In genomic region chr19:6108721-6109633, GRCh38 we compare ENCODE assay signal across 8 cellular contexts. TPM values are rescaled to one million over a fixed set of nuclear protein-coding genes. Genes with fewer than 3 reads are reported as not detected.
DNase-seq lines count a peak whose midpoint lies in the region; ATAC-seq and TF ChIP-seq lines count a peak whose summit lies in the region.

No MANE protein-coding gene starts in this region.

- peaks cover 5 to 8% of the 10 kb centered on the region in 2 donors for H3K4me1 ChIP-seq in duodenal mucosa (ENCODE audit: control insufficient read depth in 1 of 2, insufficient read depth in 2 of 2, low read length in 2 of 2)
- peaks cover 29% of the 10 kb centered on the region for H3K4me1 ChIP-seq in lower lobe of right lung

- H3K4me3 ChIP-seq in duodenal mucosa (ENCODE audit: low read depth in 1 of 2, low read length in 2 of 2) (peak overlapping the region; percentile 76), lower lobe of right lung (peak overlapping the region; percentile 62)

- TF ChIP-seq CTCF in CD14-positive monocyte (IDR thresholded peaks at IDR 0.05) (no peak), lower lobe of right lung (IDR thresholded peaks at IDR 0.05) (no peak)

- peaks cover 17 to 26% of the 10 kb centered on the region in 2 donors for H3K36me3 Mint-ChIP-seq in CD14-positive monocyte
- no peaks in the 10 kb centered on the region for H3K36me3 Mint-ChIP-seq in activated CD4-positive, alpha-beta T cell treated with anti-CD3 and anti-CD28 coated beads, Interleukin-2, amount 10 ng/mL, durations not matched to agents 24 days and 14 days (ENCODE audit: low read depth)

- peak overlapping the region; percentile 64 to 96 (median 93) for H3K27ac Mint-ChIP-seq in CD14-positive monocyte
- H3K27ac Mint-ChIP-seq in activated CD4-positive, alpha-beta T cell treated with anti-CD3 and anti-CD28 coated beads, Interleukin-2, amount 10 ng/mL, durations not matched to agents 24 days and 14 days = peak overlapping the region; percentile 78

- no peak for DNase-seq in CD14-positive monocyte (ENCODE audit: low spot score)
- DNase-seq in M059J (ENCODE audit: low read depth) = peak; percentile 65
- peak; percentile 87 for DNase-seq in activated CD4-positive, alpha-beta T cell treated with anti-CD3 and anti-CD28 coated beads, Interleukin-2, amount 10 ng/mL, durations not matched to agents 24 days and 14 days
- peak; percentile 74 for DNase-seq in lower lobe of right lung
- DNase-seq in stimulated activated CD8-positive, alpha-beta memory T cell treated with anti-CD3 and anti-CD28 coated beads, Interleukin-12 subunit alpha, Interleukin-12 subunit beta, amount 100 ng/mL, for 1 hour (ENCODE audit: low read depth) = peak; percentile 45
- DNase-seq in NK-92 treated with Interleukin-12 subunit alpha and Interleukin-12 subunit beta, amount 100 ng/mL, for 24 hours (lab: John Stamatoyannopoulos, UW) = no peak

- peaks cover 16 to 21% (median 20%) of the 10 kb centered on the region in 3 donors for H3K27me3 Mint-ChIP-seq in CD14-positive monocyte (ENCODE audit: low read depth in 3 of 3)
- peaks cover 14% of the 10 kb centered on the region for H3K27me3 Mint-ChIP-seq in activated CD4-positive, alpha-beta T cell treated with anti-CD3 and anti-CD28 coated beads, Interleukin-2, amount 10 ng/mL, durations not matched to agents 24 days and 14 days

- peaks cover 0 to 11% (median 3%) of the 10 kb centered on the region in 7 donors for H3K9me3 Mint-ChIP-seq in CD14-positive monocyte
- H3K9me3 Mint-ChIP-seq in activated CD4-positive, alpha-beta T cell treated with anti-CD3 and anti-CD28 coated beads, Interleukin-2, amount 10 ng/mL, durations not matched to agents 24 days and 14 days = no peaks in the 10 kb centered on the region

- H3K9me3 ChIP-seq in duodenal mucosa (ENCODE audit: control insufficient read depth in 1 of 2, low read length in 2 of 2) (no peaks in the 10 kb centered on the region), lower lobe of right lung (no peaks in the 10 kb centered on the region)

- H3K27ac ChIP-seq in duodenal mucosa (ENCODE audit: low read depth, low read length) (peak overlapping the region; percentile 32), lower lobe of right lung (peak overlapping the region; percentile 89)

- H3K36me3 ChIP-seq in duodenal mucosa (ENCODE audit: control insufficient read depth in 1 of 2, insufficient read depth in 2 of 2, low read length in 2 of 2) (no peaks in the 10 kb centered on the region), lower lobe of right lung (no peaks in the 10 kb centered on the region)

- H3K27me3 ChIP-seq in duodenal mucosa (ENCODE audit: control insufficient read depth in 1 of 2, insufficient read depth in 2 of 2, low read length in 2 of 2) = peaks cover 0 to 5% of the 10 kb centered on the region in 2 donors
- no peaks in the 10 kb centered on the region for H3K27me3 ChIP-seq in lower lobe of right lung (ENCODE audit: low read depth)

- peak overlapping the region; percentile 95 to 98 for H3K4me3 Mint-ChIP-seq in CD14-positive monocyte
- H3K4me3 Mint-ChIP-seq in activated CD4-positive, alpha-beta T cell treated with anti-CD3 and anti-CD28 coated beads, Interleukin-2, amount 10 ng/mL, durations not matched to agents 24 days and 14 days = peak overlapping the region; percentile 91

- peaks cover 45% of the 10 kb centered on the region for H3K4me1 Mint-ChIP-seq in CD14-positive monocyte
- H3K4me1 Mint-ChIP-seq in activated CD4-positive, alpha-beta T cell treated with anti-CD3 and anti-CD28 coated beads, Interleukin-2, amount 10 ng/mL, durations not matched to agents 24 days and 14 days = peaks cover 24% of the 10 kb centered on the region

- peak overlapping the region; percentile 63 to 69 for H3K9ac ChIP-seq in duodenal mucosa (ENCODE audit: low read depth in 1 of 2, low read length in 2 of 2)

- intact Hi-C loops in CD14-positive monocyte (cut with micrococcal nuclease) (loop anchor here (5.0 kb wide), 2 partner anchors 37 to 42 kb away; no protein-coding TSS in a partner anchor), lower lobe of right lung (cut with DNase I) (no loop called here)
- intact Hi-C loops in activated CD4-positive, alpha-beta T cell treated with anti-CD3 and anti-CD28 coated beads, Interleukin-2, amount 10 ng/mL, durations not matched to agents 24 days and 14 days (cut with micrococcal nuclease) = loop anchor here (2.0 kb wide), 1 partner anchor 42 kb away; no protein-coding TSS in a partner anchor

- peak; percentile 44 to 47 for ATAC-seq in lower lobe of right lung
- no peak for ATAC-seq in GM21447 (IDR thresholded peaks at IDR 0.05; ENCODE audit: unreplicated experiment)

RNA-seq across cellular contexts. Expression of gene RFX2, which starts 1.3 kb away (rescaled TPM):
- 1 to 10 TPM; 5.7 to 8.7 TPM for polyA plus RNA-seq in CD14-positive monocyte
- total RNA-seq in M059J (2014; rRNA removed; shearing (Covaris generic)) = 4.8 and 13.4 TPM in 2 replicates
- total RNA-seq in activated CD4-positive, alpha-beta T cell treated with anti-CD3 and anti-CD28 coated beads, Interleukin-2, amount 10 ng/mL, durations not matched to agents 24 days and 14 days = 10.5 and 10.7 TPM in 2 replicates
- 20.9 TPM for total RNA-seq in lower lobe of right lung

RNA-seq across cellular contexts. Expression of gene ACSBG2, which starts 26.5 kb away (rescaled TPM):
- polyA plus RNA-seq in CD14-positive monocyte = not detected
- total RNA-seq in M059J (2014; rRNA removed; shearing (Covaris generic)) = not detected in 2 replicates
- total RNA-seq in activated CD4-positive, alpha-beta T cell treated with anti-CD3 and anti-CD28 coated beads, Interleukin-2, amount 10 ng/mL, durations not matched to agents 24 days and 14 days = not detected in 2 replicates
- total RNA-seq in lower lobe of right lung = 0.30 TPM

Comparison
In these comparisons a context has a peak if more than half of its experiments do, and no peak if none do; other contexts are left out.
1. DNase-seq: peak in M059J (single experiment), activated CD4-positive, alpha-beta T cell treated with anti-CD3 and anti-CD28 coated beads, Interleukin-2, amount 10 ng/mL, durations not matched to agents 24 days and 14 days (single experiment), lower lobe of right lung (single experiment) and stimulated activated CD8-positive, alpha-beta memory T cell treated with anti-CD3 and anti-CD28 coated beads, Interleukin-12 subunit alpha, Interleukin-12 subunit beta, amount 100 ng/mL, for 1 hour (single experiment); none in CD14-positive monocyte (single experiment) and NK-92 treated with Interleukin-12 subunit alpha and Interleukin-12 subunit beta, amount 100 ng/mL, for 24 hours (single experiment).